In the genomic region with DNA sequence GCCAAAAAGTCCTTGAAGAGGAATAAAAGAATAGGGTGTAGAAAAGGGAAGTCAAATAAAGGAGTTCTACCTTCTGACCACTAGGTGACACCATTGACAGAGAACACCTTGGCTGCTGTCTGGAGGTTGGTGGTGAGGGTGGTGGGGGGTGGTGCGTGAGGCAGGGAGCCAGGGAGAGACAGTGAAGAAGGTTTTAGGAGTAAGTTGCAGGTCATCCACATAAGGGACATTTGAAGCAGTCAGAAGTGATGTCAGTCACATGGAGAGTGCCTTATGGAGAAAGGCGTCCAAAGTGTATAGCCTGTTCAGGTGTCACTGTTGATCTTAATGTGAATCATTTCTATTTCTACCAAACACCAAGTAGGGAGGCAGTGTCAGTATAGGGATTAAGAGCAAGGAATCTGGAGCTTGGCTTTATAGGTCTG, we compare ENCODE assay signal across 9 cellular contexts.
DNase-seq lines count a peak whose midpoint lies in the region; ATAC-seq, FAIRE-seq and TF ChIP-seq lines count a peak whose summit lies in the region.
"Had no signal": no experiment of that assay in that cellular context is flagged by ENCODE, and none has a peak within 500 bp of the region (broad histone marks: within the 10 kb centered on the region; RNA-seq: fewer than 3 reads in every experiment).

No MANE protein-coding gene starts in this region.

- H3K4me1 ChIP-seq in heart left ventricle (no peaks in the 10 kb centered on the region), K562 (replicated peaks in 1 of 2; ENCODE audit: control insufficient read depth in 2 of 2, insufficient read depth in 2 of 2, low read length in 2 of 2) (no peaks in the 10 kb centered on the region)

- H3K79me2 ChIP-seq in K562 (ENCODE audit: control insufficient read depth, insufficient read depth, low read length), result no peaks in the 10 kb centered on the region

- peak in 1 of 2 experiments; percentile 36; a peak in 2 of 4 replicates for TF ChIP-seq RAD21 in K562 (CRISPR knock-in tag; conservative IDR thresholded peaks at IDR 0.05 in 1 of 2, IDR thresholded peaks at IDR 0.05 in 1 of 2)

- H3K27me3 ChIP-seq in heart left ventricle (no peaks in the 10 kb centered on the region), K562 (ENCODE audit: control insufficient read depth in 2 of 2, insufficient read depth in 2 of 2, low read length in 2 of 2) (no peaks in the 10 kb centered on the region)

- H3K27ac ChIP-seq in heart left ventricle (no peak overlapping the region), K562 (ENCODE audit: extremely low read depth, low read depth, low read length) (no peak overlapping the region)
- H3K27ac ChIP-seq: epithelial cell of prostate had no signal

- H3K4me3 ChIP-seq in heart left ventricle (no peak overlapping the region), K562 (no peak overlapping the region)

- intact Hi-C loops in heart left ventricle (cut with DNase I) (loop anchor here in 7 of 10 donors (5.0 to 10.0 kb wide), 4 partner anchors 102 to 915 kb away; no protein-coding TSS in a partner anchor), Right ventricle myocardium inferior (cut with DNase I) (loop anchor here (10.0 kb wide), 3 partner anchors 102 to 912 kb away; no protein-coding TSS in a partner anchor), K562 (cut with micrococcal nuclease) (loop anchor here (5.0 kb wide), 1 partner anchor 915 kb away; no protein-coding TSS in a partner anchor), posterior vena cava (cut with DNase I) (no loop called here)

- in situ Hi-C loops in K562 (cut with MboI), result no loop called here

- TF ChIP-seq CTCF in heart left ventricle (IDR thresholded peaks at IDR 0.05) (peak; percentile 12 to 62 (median 49)), K562 (IDR thresholded peaks at IDR 0.05 in 2 of 3, conservative IDR thresholded peaks at IDR 0.05 in 1 of 3; ENCODE audit: insufficient read depth in 2 of 3, low read depth in 1 of 3, low read length in 3 of 3) (no peak; a peak in 1 of 6 replicates)

- POLR2A ChIA-PET in K562 (lab: Yijun Ruan, JAX), result no interaction called here

- H3K36me3 ChIP-seq in heart left ventricle (no peaks in the 10 kb centered on the region), K562 (ENCODE audit: control insufficient read depth, insufficient read depth, low read length) (no peaks in the 10 kb centered on the region)

- WGBS in heart left ventricle, 4 donors, result 21 to 52% (median 42%) methylated on average over 2 of the region's 2 CpGs
- WGBS in K562 (ENCODE audit: insufficient coverage, low coverage, missing lambda C conversion rate), result 0% methylated on average over 2 of the region's 2 CpGs

- TF ChIP-seq POLR2A in heart left ventricle (IDR thresholded peaks at IDR 0.05), result no peak
- TF ChIP-seq POLR2A in K562 (conservative IDR thresholded peaks at IDR 0.05), result no peak

- no peaks in the 10 kb centered on the region for H3K9me1 ChIP-seq in K562 (ENCODE audit: control insufficient read depth, insufficient read depth, low read length)

- H3K9ac ChIP-seq in K562 (ENCODE audit: insufficient read depth in 1 of 2, low read depth in 2 of 2, low read length in 2 of 2), result no peak overlapping the region

- peaks cover 0 to 4% (median 0%) of the 10 kb centered on the region in 12 donors for H3K9me3 ChIP-seq in heart left ventricle
- no peaks in the 10 kb centered on the region for H3K9me3 ChIP-seq in K562 (replicated peaks; ENCODE audit: control insufficient read depth, insufficient read depth, low read depth, low read length)

- ATAC-seq in heart left ventricle (peak in 3 of 4 donors; percentile 47 to 61 (median 54)), Right ventricle myocardium inferior (no peak), HG02884 (IDR thresholded peaks at IDR 0.05; ENCODE audit: unreplicated experiment) (peak; percentile 81), K562 (no peak)

- no peak for TF ChIP-seq EP300 in K562 (IDR thresholded peaks at IDR 0.05; ENCODE audit: low read length)

- no TSS peak for BruUV-seq in K562 (replicated peaks; lab: Mats Ljungman, UMichigan)

- no peak for FAIRE-seq in K562 (lab: Jason Lieb, UNC)

- no peak overlapping the region for H2AFZ ChIP-seq in K562 (ENCODE audit: low read depth, low read length)

- no peak overlapping the region for H3K4me2 ChIP-seq in K562 (ENCODE audit: insufficient read depth, low read length)

- CTCF ChIA-PET in K562 (lab: Yijun Ruan, JAX; ENCODE audit: low intra/inter-chr PET ratio), result no interaction called here

- DNase-seq in heart left ventricle (no peak), Right ventricle myocardium inferior (ENCODE audit: missing footprints) (no peak), NCI-H446 (lab: John Stamatoyannopoulos, UW) (peak; percentile 38 to 63), K562 (ENCODE audit: extremely low read depth in 1 of 4, low spot score in 3 of 4) (peak; percentile 1 to 8 (median 6)), left kidney (ENCODE audit: low read depth, low spot score) (peak; percentile 82), posterior vena cava (ENCODE audit: low spot score) (no peak), anterior cingulate cortex (lab: John Stamatoyannopoulos, UW) (no peak)

- no peaks in the 10 kb centered on the region for H4K20me1 ChIP-seq in K562 (replicated peaks; ENCODE audit: control insufficient read depth, insufficient read depth, low read length)

TF ChIP-seq in K562, 482 proteins besides CTCF, POLR2A, EP300 and RAD21:
- no peak for TF ChIP-seq ZFX (CRISPR knock-in tag; IDR thresholded peaks at IDR 0.05)
TF ChIP-seq in K562: peak in this region for 0.

Comparison
In these comparisons a context has a peak if more than half of its experiments do, and no peak if none do; other contexts are left out.
1. ATAC-seq: peak in heart left ventricle (3 of 4) and HG02884 (single experiment); none in Right ventricle myocardium inferior (single experiment) and K562 (single experiment).
2. DNase-seq: peak in NCI-H446 (2 of 2), K562 (4 of 4) and left kidney (single experiment); none in heart left ventricle (0 of 5), Right ventricle myocardium inferior (single experiment), posterior vena cava (single experiment) and anterior cingulate cortex (0 of 58).
3. CTCF ChIP-seq: peak in heart left ventricle (12 of 12); none in K562 (0 of 3).
4. intact Hi-C loops: an anchor here in heart left ventricle (5.0 to 10.0 kb wide), Right ventricle myocardium inferior (10.0 kb wide) and K562 (5.0 kb wide); none called in posterior vena cava.